Comparison of ENCODE assay signal across 9 cellular contexts in the genomic region with DNA sequence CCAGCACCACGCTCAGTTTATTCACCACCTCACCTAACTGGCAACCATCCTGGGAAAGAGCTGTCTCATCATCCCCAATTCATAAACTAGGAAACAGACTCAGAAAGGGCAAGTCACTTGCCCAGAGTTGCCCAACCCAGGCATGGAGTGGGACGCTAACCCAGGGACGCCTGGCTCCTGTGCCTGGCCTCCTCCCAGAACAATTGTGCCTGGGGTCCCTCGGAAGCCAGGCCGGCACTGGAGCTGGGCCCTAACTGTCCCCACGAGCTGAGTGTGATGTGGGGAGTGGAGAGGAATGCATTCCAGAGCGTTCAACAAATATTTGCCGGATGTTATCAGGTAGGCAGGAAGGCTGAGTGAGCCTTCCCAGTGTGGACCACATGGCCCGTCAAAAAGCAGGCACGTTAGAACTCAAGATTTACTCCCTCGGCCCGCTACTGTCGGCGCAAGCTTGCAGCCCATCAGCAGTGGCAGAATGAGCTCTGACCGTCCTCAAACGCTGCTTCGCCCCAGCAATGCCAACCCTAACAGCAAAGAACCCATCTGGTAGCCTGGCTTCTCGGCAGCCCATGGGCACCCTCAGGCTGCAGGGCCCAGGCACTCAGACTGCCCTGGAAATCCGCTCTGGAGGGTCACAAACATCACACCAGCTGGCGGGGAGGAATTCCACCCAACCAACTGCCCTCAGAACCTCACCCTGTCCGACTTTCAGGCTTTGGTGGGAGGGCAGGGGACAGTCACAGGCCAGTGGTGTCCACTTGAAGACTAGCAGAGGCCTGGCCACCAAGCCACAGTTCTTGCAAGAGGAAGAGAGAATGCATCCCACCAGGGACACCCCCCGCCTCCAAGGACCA. TPM values are rescaled to one million over a fixed set of nuclear protein-coding genes. Genes with fewer than 3 reads are reported as not detected.
A peak's percentile ranks its signal among the peaks of the same experiment; 100 is the strongest.
DNase-seq lines count a peak whose midpoint lies in the region; ATAC-seq and TF ChIP-seq lines count a peak whose summit lies in the region.
"Had no signal": no experiment of that assay in that cellular context is flagged by ENCODE, and none has a peak within 500 bp of the region (broad histone marks: within the 10 kb centered on the region; RNA-seq: fewer than 3 reads in every experiment).

No MANE protein-coding gene starts in this region.

- H3K36me3 ChIP-seq in urinary bladder (ENCODE audit: insufficient read depth) = no peaks in the 10 kb centered on the region

- H3K27ac Mint-ChIP-seq in activated T-cell treated with anti-CD3 and anti-CD28 coated beads, Interleukin-2, amount 50 U/mL, for 72 hours = peak overlapping the region; percentile 88
- H3K27ac Mint-ChIP-seq in dendritic cell treated with granulocyte-macrophage colony-stimulating factor and Interleukin-4, amounts not matched to agents 40 ng/mL and 50 ng/mL, for 4 days = peak overlapping the region; percentile 75

- peaks cover 89% of the 10 kb centered on the region for H3K4me1 Mint-ChIP-seq in activated T-cell treated with anti-CD3 and anti-CD28 coated beads, Interleukin-2, amount 50 U/mL, for 72 hours (ENCODE audit: low read depth)
- H3K4me1 Mint-ChIP-seq in dendritic cell treated with granulocyte-macrophage colony-stimulating factor and Interleukin-4, amounts not matched to agents 40 ng/mL and 50 ng/mL, for 4 days (ENCODE audit: low read depth) = peaks cover 82% of the 10 kb centered on the region

- H3K4me3 Mint-ChIP-seq in activated T-cell treated with anti-CD3 and anti-CD28 coated beads, Interleukin-2, amount 50 U/mL, for 72 hours = peak overlapping the region; percentile 58 to 67
- H3K4me3 Mint-ChIP-seq in dendritic cell treated with granulocyte-macrophage colony-stimulating factor and Interleukin-4, amounts not matched to agents 40 ng/mL and 50 ng/mL, for 4 days = no peak overlapping the region

- H3K9me3 Mint-ChIP-seq in activated T-cell treated with anti-CD3 and anti-CD28 coated beads, Interleukin-2, amount 50 U/mL, for 72 hours = no peaks in the 10 kb centered on the region
- H3K9me3 Mint-ChIP-seq in dendritic cell treated with granulocyte-macrophage colony-stimulating factor and Interleukin-4, amounts not matched to agents 40 ng/mL and 50 ng/mL, for 4 days = no peaks in the 10 kb centered on the region

- peak overlapping the region; percentile 81 for H3K27ac ChIP-seq in urinary bladder (ENCODE audit: low read depth)

- no peak for TF ChIP-seq CTCF in GM10266 (IDR thresholded peaks at IDR 0.05; ENCODE audit: control insufficient read depth, insufficient read depth, low read depth, missing control alignments)

- peaks cover 4% of the 10 kb centered on the region for H3K4me1 ChIP-seq in urinary bladder (ENCODE audit: insufficient read depth)

- intact Hi-C loops in dendritic cell treated with granulocyte-macrophage colony-stimulating factor and Interleukin-4, amounts not matched to agents 40 ng/mL and 50 ng/mL, for 4 days (cut with micrococcal nuclease) = no loop called here

- no peak for ATAC-seq in activated T-cell treated with anti-CD3 and anti-CD28 coated beads, Interleukin-2, amount 50 U/mL, for 72 hours (replicated peaks in 1 of 2)
- ATAC-seq in GM21825 (IDR thresholded peaks at IDR 0.05; ENCODE audit: unreplicated experiment) = no peak

- WGBS in urinary bladder = 37% methylated on average over 22 of the region's 22 CpGs

- DNase-seq in activated T-cell treated with anti-CD3 and anti-CD28 coated beads, Interleukin-2, amount 50 U/mL, for 72 hours = no peak
- DNase-seq in activated T-cell treated with anti-CD3 and anti-CD28 coated beads, Interleukin-2, amount 50 U/mL, for 1 hour = no peak
- DNase-seq in myocyte (ENCODE audit: low read depth) = peak; percentile 71
- DNase-seq in activated CD4-positive, alpha-beta T cell treated with anti-CD3 and anti-CD28 coated beads, Interleukin-2, amount 50 U/mL, for 4 hours = no peak
- DNase-seq in GM10266 (ENCODE audit: extremely low spot score) = no peak
- DNase-seq: AML-193 had no signal

- H3K27me3 Mint-ChIP-seq in activated T-cell treated with anti-CD3 and anti-CD28 coated beads, Interleukin-2, amount 50 U/mL, for 72 hours (ENCODE audit: low read depth) = no peaks in the 10 kb centered on the region
- no peaks in the 10 kb centered on the region for H3K27me3 Mint-ChIP-seq in dendritic cell treated with granulocyte-macrophage colony-stimulating factor and Interleukin-4, amounts not matched to agents 40 ng/mL and 50 ng/mL, for 4 days

- H3K36me3 Mint-ChIP-seq in activated T-cell treated with anti-CD3 and anti-CD28 coated beads, Interleukin-2, amount 50 U/mL, for 72 hours (ENCODE audit: insufficient read depth in 2 of 2) = peaks cover 9 to 33% of the 10 kb centered on the region in 2 donors
- peaks cover 70% of the 10 kb centered on the region for H3K36me3 Mint-ChIP-seq in dendritic cell treated with granulocyte-macrophage colony-stimulating factor and Interleukin-4, amounts not matched to agents 40 ng/mL and 50 ng/mL, for 4 days (ENCODE audit: low read depth)

- no peak overlapping the region for H3K4me3 ChIP-seq in urinary bladder (ENCODE audit: low read depth, low read length)

RNA-seq across cellular contexts. Expression of gene MYH9, which starts 35.6 kb away (rescaled TPM):
- 100 to 1,000 TPM; 529 to 662 TPM for total RNA-seq in activated T-cell treated with anti-CD3 and anti-CD28 coated beads, Interleukin-2, amount 50 U/mL, for 72 hours
- total RNA-seq in myocyte (242 and 315 TPM in 2 replicates), urinary bladder (150 TPM)
- 878 TPM for polyA plus RNA-seq in myocyte (2012)
- 258 TPM for polyA plus RNA-seq in urinary bladder
